Comparison of ENCODE assay signal across 34 cellular contexts in genomic region chr9:7085357-7085756, GRCh38.
"Had no signal": no experiment of that assay in that cellular context is flagged by ENCODE, and none has a peak within 500 bp of the region (broad histone marks: within the 10 kb centered on the region; RNA-seq: fewer than 3 reads in every experiment).

No MANE protein-coding gene starts in this region.

- H3K4me1 Mint-ChIP-seq: activated B cell treated with CpG ODN at 0.5 μM for 24 hours; activated CD4-positive, alpha-beta T cell treated with anti-CD3 and anti-CD28 coated beads, Interleukin-2, amount 10 ng/mL, durations not matched to agents 24 days and 14 days; activated naive CD8-positive, alpha-beta T cell treated with anti-CD3 and anti-CD28 coated beads for 36 hours had no signal

- H3K27me3 Mint-ChIP-seq: activated B cell treated with CpG ODN at 0.5 μM for 24 hours; activated CD4-positive, alpha-beta memory T cell treated with anti-CD3 and anti-CD28 coated beads for 36 hours; activated CD4-positive, alpha-beta T cell treated with anti-CD3 and anti-CD28 coated beads, Interleukin-2, amount 10 ng/mL, durations not matched to agents 24 days and 14 days; activated CD8-positive, alpha-beta T cell treated with anti-CD3 and anti-CD28 coated beads for 36 hours; activated naive CD8-positive, alpha-beta T cell treated with anti-CD3 and anti-CD28 coated beads for 36 hours; activated T-helper 17 cell treated with anti-CD3 and anti-CD28 coated beads, Interleukin-2, amount 50 U/mL, for 72 hours had no signal

- FAIRE-seq: astrocyte had no signal

- H3K4me3 Mint-ChIP-seq: activated B cell treated with CpG ODN at 0.5 μM for 24 hours; activated CD4-positive, alpha-beta memory T cell treated with anti-CD3 and anti-CD28 coated beads for 36 hours; activated CD4-positive, alpha-beta T cell treated with anti-CD3 and anti-CD28 coated beads, Interleukin-2, amount 10 ng/mL, durations not matched to agents 24 days and 14 days; activated CD8-positive, alpha-beta T cell treated with anti-CD3 and anti-CD28 coated beads for 36 hours; activated naive CD4-positive, alpha-beta T cell treated with anti-CD3 and anti-CD28 coated beads for 36 hours; activated naive CD8-positive, alpha-beta T cell treated with anti-CD3 and anti-CD28 coated beads for 36 hours; activated T-cell treated with anti-CD3 and anti-CD28 coated beads, Interleukin-2, amount 50 U/mL, for 4 hours; activated T-cell treated with anti-CD3 and anti-CD28 coated beads, Interleukin-2, amount 50 U/mL, for 72 hours; activated T-helper 1 cell treated with anti-CD3 and anti-CD28 coated beads, Interleukin-12 subunit alpha, Interleukin-12 subunit beta, Interleukin-2, Interleukin-4 antibody, amounts not matched to agents 30 ng/mL and 10 ng/mL and 1 ng/mL, durations not matched to agents 14 hours and 24 hours and 36 hours; activated T-helper 17 cell treated with anti-CD3 and anti-CD28 coated beads, Interleukin-2, amount 50 U/mL, for 72 hours; T-helper 1 cell treated with Interleukin-12 subunit alpha and Interleukin-12 subunit beta and Interleukin-4 antibody, amounts not matched to agents 30 μg/mL and 1 μg/mL, for 36 hours; T-helper 2 cell treated with Interferon-gamma antibody and Interleukin-4, amounts not matched to agents 5 μg/mL and 100 μg/mL, for 36 hours had no signal

- H3K9me3 Mint-ChIP-seq: activated B cell treated with CpG ODN at 0.5 μM for 24 hours; activated CD4-positive, alpha-beta memory T cell treated with anti-CD3 and anti-CD28 coated beads for 36 hours; activated CD4-positive, alpha-beta T cell treated with anti-CD3 and anti-CD28 coated beads, Interleukin-2, amount 10 ng/mL, durations not matched to agents 24 days and 14 days; activated CD8-positive, alpha-beta T cell treated with anti-CD3 and anti-CD28 coated beads for 36 hours; activated naive CD4-positive, alpha-beta T cell treated with anti-CD3 and anti-CD28 coated beads for 36 hours; activated naive CD4-positive, alpha-beta T cell treated with anti-CD3 and anti-CD28 coated beads, Interleukin-2, amount 50 U/mL, for 72 hours; activated naive CD8-positive, alpha-beta T cell treated with anti-CD3 and anti-CD28 coated beads for 36 hours; activated T-cell treated with anti-CD3 and anti-CD28 coated beads, Interleukin-2, amount 50 U/mL, for 4 hours; activated T-cell treated with anti-CD3 and anti-CD28 coated beads, Interleukin-2, amount 50 U/mL, for 72 hours; activated T-helper 1 cell treated with anti-CD3 and anti-CD28 coated beads, Interleukin-12 subunit alpha, Interleukin-12 subunit beta, Interleukin-2, Interleukin-4 antibody, amounts not matched to agents 30 ng/mL and 10 ng/mL and 1 ng/mL, durations not matched to agents 14 hours and 24 hours and 36 hours; activated T-helper 17 cell treated with anti-CD3 and anti-CD28 coated beads, Interleukin-2, amount 50 U/mL, for 72 hours; T-helper 1 cell treated with Interleukin-12 subunit alpha and Interleukin-12 subunit beta and Interleukin-4 antibody, amounts not matched to agents 30 μg/mL and 1 μg/mL, for 36 hours; T-helper 2 cell treated with Interferon-gamma antibody and Interleukin-4, amounts not matched to agents 5 μg/mL and 100 μg/mL, for 36 hours had no signal

- DNase-seq: activated B cell treated with CpG ODN at 0.5 μM for 24 hours; activated CD4-positive, alpha-beta memory T cell treated with anti-CD3 and anti-CD28 coated beads for 36 hours; activated CD4-positive, alpha-beta T cell treated with anti-CD3 and anti-CD28 coated beads for 4 hours; activated CD4-positive, alpha-beta T cell treated with anti-CD3 and anti-CD28 coated beads, Interleukin-2, amount 10 ng/mL, durations not matched to agents 24 days and 14 days; activated CD4-positive, alpha-beta T cell treated with anti-CD3 and anti-CD28 coated beads, Interleukin-2, amount 50 U/mL, for 1 hour; activated CD4-positive, alpha-beta T cell treated with anti-CD3 and anti-CD28 coated beads, Interleukin-2, amount 50 U/mL, for 4 hours; activated CD4-positive, CD25-positive, alpha-beta regulatory T cell treated with anti-CD3 and anti-CD28 coated beads, Interleukin-2, amount 50 U/mL, for 72 hours; activated CD8-positive, alpha-beta memory T cell treated with anti-CD3 and anti-CD28 coated beads, Interleukin-2, amount 50 U/mL, for 4 hours; activated CD8-positive, alpha-beta T cell treated with anti-CD3 and anti-CD28 coated beads for 36 hours; activated effector memory CD4-positive, alpha-beta T cell treated with anti-CD3 and anti-CD28 coated beads, Interleukin-2, amount 50 U/mL, for 16 hours; activated gamma-delta T cell treated with Interleukin-2 at 50 U/mL for 16 hours; activated naive CD4-positive, alpha-beta T cell; activated naive CD4-positive, alpha-beta T cell treated with anti-CD3 and anti-CD28 coated beads for 36 hours; activated naive CD4-positive, alpha-beta T cell treated with anti-CD3 and anti-CD28 coated beads, Interleukin-2, amount 50 U/mL, for 16 hours; activated naive CD8-positive, alpha-beta T cell treated with anti-CD3 and anti-CD28 coated beads for 36 hours; activated T-cell treated with anti-CD3 and anti-CD28 coated beads for 4 hours; activated T-cell treated with anti-CD3 and anti-CD28 coated beads, Interleukin-2, amount 50 U/mL, for 1 hour; activated T-cell treated with anti-CD3 and anti-CD28 coated beads, Interleukin-2, amount 50 U/mL, for 4 hours; activated T-cell treated with anti-CD3 and anti-CD28 coated beads, Interleukin-2, amount 50 U/mL, for 72 hours; adrenal gland; amniotic stem cell; aorta; body of pancreas; brain microvascular endothelial cell; central memory CD4-positive, alpha-beta T cell; T-helper 1 cell; T-helper 2 cell; T-helper 9 cell had no signal

- ATAC-seq: activated CD8-positive, alpha-beta T cell treated with anti-CD3 and anti-CD28 coated beads for 36 hours; activated naive CD4-positive, alpha-beta T cell treated with anti-CD3 and anti-CD28 coated beads, Interleukin-2, amount 50 U/mL, for 72 hours; activated T-cell treated with anti-CD3 and anti-CD28 coated beads, Interleukin-2, amount 50 U/mL, for 4 hours; activated T-cell treated with anti-CD3 and anti-CD28 coated beads, Interleukin-2, amount 50 U/mL, for 72 hours; activated T-helper 17 cell treated with anti-CD3 and anti-CD28 coated beads, Interleukin-2, amount 50 U/mL, for 72 hours; body of pancreas had no signal

- H3K27ac Mint-ChIP-seq: activated B cell treated with CpG ODN at 0.5 μM for 24 hours; activated CD4-positive, alpha-beta memory T cell treated with anti-CD3 and anti-CD28 coated beads for 36 hours; activated CD4-positive, alpha-beta T cell treated with anti-CD3 and anti-CD28 coated beads, Interleukin-2, amount 10 ng/mL, durations not matched to agents 24 days and 14 days; activated CD8-positive, alpha-beta T cell treated with anti-CD3 and anti-CD28 coated beads for 36 hours; activated naive CD4-positive, alpha-beta T cell treated with anti-CD3 and anti-CD28 coated beads for 36 hours; activated naive CD8-positive, alpha-beta T cell treated with anti-CD3 and anti-CD28 coated beads for 36 hours; activated T-helper 1 cell treated with anti-CD3 and anti-CD28 coated beads, Interleukin-12 subunit alpha, Interleukin-12 subunit beta, Interleukin-2, Interleukin-4 antibody, amounts not matched to agents 30 ng/mL and 10 ng/mL and 1 ng/mL, durations not matched to agents 14 hours and 24 hours and 36 hours; activated T-helper 17 cell treated with anti-CD3 and anti-CD28 coated beads, Interleukin-2, amount 50 U/mL, for 72 hours; T-helper 1 cell treated with Interleukin-12 subunit alpha and Interleukin-12 subunit beta and Interleukin-4 antibody, amounts not matched to agents 30 μg/mL and 1 μg/mL, for 36 hours; T-helper 2 cell treated with Interferon-gamma antibody and Interleukin-4, amounts not matched to agents 5 μg/mL and 100 μg/mL, for 36 hours had no signal
